ENCODE assay signal across 1 cellular context in genomic region chr17:47999612-48000011, GRCh38.
TF ChIP-seq lines count a peak whose summit lies in the region.

No MANE protein-coding gene starts in this region.

TF ChIP-seq in HCT116, 20 proteins besides CTCF, POLR2A, EP300 and RAD21 (continued from another document):
- TF ChIP-seq ZBTB33 (IDR thresholded peaks at IDR 0.05; ENCODE audit: extremely low read depth, insufficient replicate concordance, low read length) (no peak), EZH2phosphoT487 (IDR thresholded peaks at IDR 0.05; ENCODE audit: borderline replicate concordance) (no peak), POLR2AphosphoS5 (IDR thresholded peaks at IDR 0.05; ENCODE audit: low read depth, low read length) (no peak)
TF ChIP-seq in HCT116: peak in this region for 0.
